Comparison of ENCODE assay signal across 10 cellular contexts in the genomic region with DNA sequence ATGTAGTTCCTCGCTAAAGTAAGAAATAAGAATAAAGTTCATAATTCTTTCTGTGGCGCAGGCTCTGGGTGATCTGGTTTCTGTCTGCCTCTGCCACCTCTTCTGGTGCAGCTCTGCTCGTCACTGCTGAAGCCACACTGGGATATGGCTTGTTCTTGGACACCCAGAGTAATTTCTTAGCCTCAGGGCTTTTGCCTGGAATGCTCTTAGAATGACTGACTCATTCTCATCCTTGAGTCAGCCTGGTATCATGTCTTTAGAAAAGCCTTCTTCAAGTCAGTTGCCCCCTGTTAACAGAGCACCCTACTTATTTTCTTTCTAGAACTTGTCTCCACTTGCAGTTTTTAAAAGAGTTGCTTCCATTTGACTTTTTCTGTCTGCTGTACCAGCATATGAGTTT. TPM values are rescaled to one million over a fixed set of nuclear protein-coding genes. Genes with fewer than 3 reads are reported as not detected.
A peak's percentile ranks its signal among the peaks of the same experiment; 100 is the strongest.
DNase-seq lines count a peak whose midpoint lies in the region; ATAC-seq, FAIRE-seq and TF ChIP-seq lines count a peak whose summit lies in the region.
"Had no signal": no experiment of that assay in that cellular context is flagged by ENCODE, and none has a peak within 500 bp of the region (broad histone marks: within the 10 kb centered on the region; RNA-seq: fewer than 3 reads in every experiment).

No MANE protein-coding gene starts in this region.

- H3F3A ChIP-seq in Loucy (ENCODE audit: low read depth), result no peaks in the 10 kb centered on the region

- H3K9me3 ChIP-seq in Caco-2 (no peaks in the 10 kb centered on the region), Loucy (ENCODE audit: insufficient read depth, low read depth, low read length) (no peaks in the 10 kb centered on the region), astrocyte (ENCODE audit: insufficient read depth, low read depth, low read length) (no peaks in the 10 kb centered on the region), gastroesophageal sphincter (no peaks in the 10 kb centered on the region)

- H3K36me3 ChIP-seq in Caco-2 (ENCODE audit: control insufficient read depth, insufficient read depth, low read length) (peaks cover 12% of the 10 kb centered on the region), Loucy (ENCODE audit: insufficient read depth, low read length) (peaks cover 34% of the 10 kb centered on the region; the same call in 1 of the 2 replicates), astrocyte (ENCODE audit: insufficient read depth, low read length) (peaks cover 20% of the 10 kb centered on the region), gastroesophageal sphincter (peaks cover 0 to 57% of the 10 kb centered on the region in 2 donors)

- no peak for FAIRE-seq in astrocyte (lab: Jason Lieb, UNC)

- no peak for ATAC-seq in naive thymus-derived CD8-positive, alpha-beta T cell
- ATAC-seq in HG03521 (IDR thresholded peaks at IDR 0.05; ENCODE audit: unreplicated experiment), result no peak
- ATAC-seq in gastroesophageal sphincter, result no peak

- TF ChIP-seq EP300 in gastroesophageal sphincter (IDR thresholded peaks at IDR 0.05), result no peak

- H3K27ac Mint-ChIP-seq in Caco-2 (ENCODE audit: unreplicated experiment) (no peak overlapping the region), astrocyte (ENCODE audit: unreplicated experiment) (peak overlapping the region; percentile 79)
- peak overlapping the region in 8 of 10 donors; percentile 92 to 99 (median 98) for H3K27ac Mint-ChIP-seq in naive thymus-derived CD8-positive, alpha-beta T cell

- no peak overlapping the region for H2AFZ ChIP-seq in Loucy (ENCODE audit: low read length)
- H2AFZ ChIP-seq in astrocyte (ENCODE audit: low read depth, low read length), result no peak overlapping the region

- no TSS peak for BruUV-seq in Caco-2 (replicated peaks; lab: Mats Ljungman, UMichigan)

- H3K79me2 ChIP-seq in Loucy (ENCODE audit: insufficient read depth, low read length) (peaks cover 59% of the 10 kb centered on the region), astrocyte (ENCODE audit: insufficient read depth, low read length) (peaks cover 27% of the 10 kb centered on the region)

- 77 to 95% methylated on average over 3 of the region's 3 CpGs for WGBS in gastroesophageal sphincter (ENCODE audit: low coverage in 1 of 2), 2 donors

- POLR2A ChIA-PET in Caco-2 (lab: Charles Lee), result no interaction called here
- POLR2A ChIA-PET in naive thymus-derived CD8-positive, alpha-beta T cell (lab: Charles Lee), result interaction anchor here (0.5 kb wide), 1 partner anchor 152 kb away, joined by 3 read pairs; no protein-coding TSS in a partner anchor

- intact Hi-C loops in Caco-2 (cut with micrococcal nuclease; ENCODE audit: unreplicated experiment), result no loop called here

- H3K36me3 Mint-ChIP-seq in Caco-2 (ENCODE audit: insufficient read depth, unreplicated experiment), result peaks cover 66% of the 10 kb centered on the region
- peaks cover 24% of the 10 kb centered on the region for H3K36me3 Mint-ChIP-seq in astrocyte (ENCODE audit: low read depth, unreplicated experiment)
- H3K36me3 Mint-ChIP-seq in naive thymus-derived CD8-positive, alpha-beta T cell, result peaks cover 0 to 56% (median 27%) of the 10 kb centered on the region in 3 donors

- H3K27me3 ChIP-seq in Caco-2 (replicated peaks; ENCODE audit: control insufficient read depth, insufficient read depth, low read length) (no peaks in the 10 kb centered on the region), Loucy (ENCODE audit: insufficient read depth, low read length, poor library complexity, severe bottlenecking) (no peaks in the 10 kb centered on the region), astrocyte (ENCODE audit: insufficient read depth, low read length) (no peaks in the 10 kb centered on the region), gastroesophageal sphincter (no peaks in the 10 kb centered on the region)

- TF ChIP-seq POLR2A in gastroesophageal sphincter (IDR thresholded peaks at IDR 0.05), result no peak

- H3K27ac ChIP-seq in astrocyte (ENCODE audit: low read depth, low read length), result no peak overlapping the region
- no peak overlapping the region for H3K27ac ChIP-seq in gastroesophageal sphincter

- H3K9ac ChIP-seq in Loucy (ENCODE audit: low read depth, low read length, poor library complexity, severe bottlenecking) (peak overlapping the region; percentile 93), astrocyte (ENCODE audit: low read length) (no peak overlapping the region)

- H4K20me1 ChIP-seq in Loucy (ENCODE audit: insufficient read depth, low read length, poor library complexity, severe bottlenecking) (peaks cover 12% of the 10 kb centered on the region), astrocyte (ENCODE audit: insufficient read depth, low read length) (peaks cover 22% of the 10 kb centered on the region)

- CTCF ChIA-PET in Caco-2 (lab: Charles Lee), result no interaction called here

- H3K4me3 ChIP-seq in Caco-2 (ENCODE audit: low read depth, low read length) (no peak overlapping the region), Loucy (ENCODE audit: low read length, poor library complexity, severe bottlenecking) (peak overlapping the region; percentile 98), astrocyte (ENCODE audit: insufficient read depth, low read depth, low read length) (no peak overlapping the region), gastroesophageal sphincter (no peak overlapping the region)

- H3K4me1 ChIP-seq in Caco-2 (no peaks in the 10 kb centered on the region; the same call in 1 of the 2 replicates), Loucy (ENCODE audit: insufficient read depth, low read length, poor library complexity, severe bottlenecking) (peaks cover 62% of the 10 kb centered on the region), astrocyte (ENCODE audit: insufficient read depth, low read length) (peaks cover 8% of the 10 kb centered on the region), gastroesophageal sphincter (peaks cover 0 to 25% (median 7%) of the 10 kb centered on the region in 3 donors)

- H3K4me1 Mint-ChIP-seq in Caco-2 (ENCODE audit: low read depth, unreplicated experiment) (peaks cover 21% of the 10 kb centered on the region), astrocyte (ENCODE audit: low read depth, unreplicated experiment) (peaks cover 16% of the 10 kb centered on the region)
- peaks cover 26 to 63% (median 62%) of the 10 kb centered on the region in 4 donors for H3K4me1 Mint-ChIP-seq in naive thymus-derived CD8-positive, alpha-beta T cell

- DNase-seq in Caco-2 (no peak), astrocyte (ENCODE audit: low read depth) (no peak), NCI-H82 treated with DMSO at 0.1 percent for 48 hours (lab: John Stamatoyannopoulos, UW; ENCODE audit: unreplicated experiment) (no peak), NCI-H524 (lab: John Stamatoyannopoulos, UW) (no peak)
- no peak for DNase-seq in naive thymus-derived CD8-positive, alpha-beta T cell
- DNase-seq: activated effector memory CD4-positive, alpha-beta T cell treated with anti-CD3 and anti-CD28 coated beads, Interleukin-2, amount 50 U/mL, for 16 hours; NCI-H1436 treated with DMSO at 0.1 percent for 48 hours had no signal

- TF ChIP-seq CTCF in Caco-2 (IDR thresholded peaks at IDR 0.05; ENCODE audit: insufficient read depth in 1 of 2, low read depth in 1 of 2, low read length in 1 of 2, severe bottlenecking in 1 of 2, unreplicated experiment in 1 of 2) (no peak), Loucy (conservative IDR thresholded peaks at IDR 0.05; ENCODE audit: low read length) (no peak), astrocyte (IDR thresholded peaks at IDR 0.05; ENCODE audit: insufficient read depth, low read depth, low read length) (no peak), gastroesophageal sphincter (IDR thresholded peaks at IDR 0.05) (no peak)

- peak overlapping the region; percentile 94 for H3K4me3 Mint-ChIP-seq in Caco-2 (ENCODE audit: unreplicated experiment)
- H3K4me3 Mint-ChIP-seq in astrocyte (ENCODE audit: unreplicated experiment), result peak overlapping the region; percentile 92
- H3K4me3 Mint-ChIP-seq in naive thymus-derived CD8-positive, alpha-beta T cell, result peak overlapping the region; percentile 31 to 99 (median 96)

- H3K9me2 ChIP-seq in Loucy (replicated peaks; ENCODE audit: low read depth, low read length), result no peaks in the 10 kb centered on the region

- peak overlapping the region; percentile 100 for H3K4me2 ChIP-seq in Loucy (ENCODE audit: low read depth, low read length, poor library complexity, severe bottlenecking)
- H3K4me2 ChIP-seq in astrocyte (ENCODE audit: low read length), result no peak overlapping the region

- H3K27me3 Mint-ChIP-seq in Caco-2 (ENCODE audit: insufficient read depth, unreplicated experiment) (no peaks in the 10 kb centered on the region), astrocyte (ENCODE audit: low read depth, unreplicated experiment) (no peaks in the 10 kb centered on the region)
- H3K27me3 Mint-ChIP-seq in naive thymus-derived CD8-positive, alpha-beta T cell, result no peaks in the 10 kb centered on the region

- H3K9me3 Mint-ChIP-seq in Caco-2 (ENCODE audit: unreplicated experiment) (no peaks in the 10 kb centered on the region), astrocyte (ENCODE audit: unreplicated experiment) (no peaks in the 10 kb centered on the region)
- H3K9me3 Mint-ChIP-seq in naive thymus-derived CD8-positive, alpha-beta T cell, result no peaks in the 10 kb centered on the region

RNA-seq across cellular contexts. Expression of a gene that starts 2.0 kb away (rescaled TPM):
- total RNA-seq in Caco-2 (2022) (21.2 and 22.3 TPM in 2 replicates), astrocyte (13.3 and 14.6 TPM in 2 replicates), gastroesophageal sphincter (10 to 100 TPM; 10.9 to 26.5 (median 18.4) TPM)
- total RNA-seq in naive thymus-derived CD8-positive, alpha-beta T cell, result 10 to 100 TPM; 57.1 to 57.8 TPM
- 10 to 100 TPM in 2 of 3 donors, 1 to 10 TPM in 1; 9.2 to 19.0 (median 16.2) TPM for polyA plus RNA-seq in naive thymus-derived CD8-positive, alpha-beta T cell

RNA-seq across cellular contexts. Expression of a gene that starts 20.7 kb away (rescaled TPM):
- total RNA-seq in Caco-2 (2022) (0.27 TPM in 1 of 2 replicates, not detected in the other), astrocyte (0.23 and 0.43 TPM in 2 replicates), gastroesophageal sphincter (1 to 10 TPM in 2 of 4 donors, not detected in 2; 1.6 to 2.2 TPM)
- 1 to 10 TPM; 2.3 to 2.5 TPM for total RNA-seq in naive thymus-derived CD8-positive, alpha-beta T cell
- 1 to 10 TPM; 2.7 to 3.4 (median 2.8) TPM for polyA plus RNA-seq in naive thymus-derived CD8-positive, alpha-beta T cell
